Comparison of ENCODE assay signal across 35 cellular contexts in the genomic region with DNA sequence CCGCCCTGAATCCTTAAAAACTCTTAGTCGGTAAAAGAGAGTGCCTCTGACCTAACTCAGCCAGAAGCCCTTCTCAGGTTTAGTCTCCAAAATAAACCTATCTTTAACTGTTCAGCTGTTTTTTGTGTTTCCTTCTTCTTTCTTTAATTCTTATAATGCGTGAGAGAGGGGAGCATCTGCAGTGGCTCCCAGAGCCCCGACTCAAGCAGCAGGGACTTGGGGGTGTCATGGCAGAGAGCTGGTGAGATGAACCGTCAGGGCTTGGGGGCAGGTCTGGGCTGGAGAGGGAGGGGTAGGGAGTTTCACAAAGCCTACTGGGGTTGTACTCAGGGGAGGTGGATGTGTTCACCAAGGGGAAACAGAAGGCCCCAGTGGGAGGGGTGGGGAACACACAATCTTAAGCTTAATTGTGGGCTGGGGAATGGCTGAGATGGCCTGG. TPM values are rescaled to one million over a fixed set of nuclear protein-coding genes. Genes with fewer than 3 reads are reported as not detected.
DNase-seq lines count a peak whose midpoint lies in the region; ATAC-seq and TF ChIP-seq lines count a peak whose summit lies in the region.
"Had no signal": no experiment of that assay in that cellular context is flagged by ENCODE, and none has a peak within 500 bp of the region (broad histone marks: within the 10 kb centered on the region; RNA-seq: fewer than 3 reads in every experiment).

No MANE protein-coding gene starts in this region.

- H3K4me2 ChIP-seq in Loucy (ENCODE audit: low read depth, low read length, poor library complexity, severe bottlenecking), result peak overlapping the region; percentile 94
- H3K4me2 ChIP-seq in trophoblast cell (ENCODE audit: low read length), result no peak overlapping the region
- no peak overlapping the region for H3K4me2 ChIP-seq in neural progenitor cell
- H3K4me2 ChIP-seq: A549 had no signal

- H3K4me1 Mint-ChIP-seq in activated CD8-positive, alpha-beta T cell treated with anti-CD3 and anti-CD28 coated beads, Interleukin-2, amount 10 ng/mL, durations not matched to agents 7 days and 5 days (ENCODE audit: low read depth), result peaks cover 65% of the 10 kb centered on the region
- peaks cover 21% of the 10 kb centered on the region for H3K4me1 Mint-ChIP-seq in activated CD8-positive, alpha-beta T cell treated with anti-CD3 and anti-CD28 coated beads for 36 hours (ENCODE audit: low read depth)
- H3K4me1 Mint-ChIP-seq in endothelial cell (ENCODE audit: unreplicated experiment) (peaks cover 62% of the 10 kb centered on the region), neural progenitor cell (no peaks in the 10 kb centered on the region)

- intact Hi-C loops in activated CD8-positive, alpha-beta T cell treated with anti-CD3 and anti-CD28 coated beads for 36 hours (cut with micrococcal nuclease), result no loop called here

- peak overlapping the region; percentile 32 for H3K14ac ChIP-seq in trophoblast cell (ENCODE audit: low read length)

- no peak overlapping the region for H3K4me3 Mint-ChIP-seq in activated CD8-positive, alpha-beta T cell treated with anti-CD3 and anti-CD28 coated beads, Interleukin-2, amount 10 ng/mL, durations not matched to agents 7 days and 5 days
- no peak overlapping the region for H3K4me3 Mint-ChIP-seq in activated CD8-positive, alpha-beta T cell treated with anti-CD3 and anti-CD28 coated beads for 36 hours
- H3K4me3 Mint-ChIP-seq in endothelial cell (ENCODE audit: unreplicated experiment) (peak overlapping the region; percentile 74), neural progenitor cell (no peak overlapping the region)
- H3K4me3 Mint-ChIP-seq: activated naive CD8-positive, alpha-beta T cell treated with anti-CD3 and anti-CD28 coated beads, Interleukin-2, amount 50 U/mL, for 24 hours; activated T-cell treated with anti-CD3 and anti-CD28 coated beads, Interleukin-2, amount 50 U/mL, for 24 hours; CD4-positive, alpha-beta memory T cell; T-cell had no signal

- CTCF ChIA-PET in activated CD8-positive, alpha-beta T cell treated with anti-CD3 and anti-CD28 coated beads, Interleukin-2, amount 10 ng/mL, durations not matched to agents 7 days and 5 days (lab: Charles Lee), result interaction anchor here (1.2 to 1.3 kb wide), 2 partner anchors 17 to 109 kb away, joined by 3 to 4 read pairs; no protein-coding TSS in a partner anchor
- CTCF ChIA-PET in activated CD8-positive, alpha-beta T cell treated with anti-CD3 and anti-CD28 coated beads for 36 hours (lab: Charles Lee), result interaction anchor here (0.9 to 2.7 kb wide), 4 partner anchors 9 to 127 kb away, joined by 3 to 8 read pairs (median 4); no protein-coding TSS in a partner anchor

- POLR2A ChIA-PET in activated CD8-positive, alpha-beta T cell treated with anti-CD3 and anti-CD28 coated beads, Interleukin-2, amount 10 ng/mL, durations not matched to agents 7 days and 5 days (lab: Charles Lee), result no interaction called here
- POLR2A ChIA-PET in activated CD8-positive, alpha-beta T cell treated with anti-CD3 and anti-CD28 coated beads for 36 hours (lab: Charles Lee), result no interaction called here

- H3K36me3 ChIP-seq in Loucy (ENCODE audit: insufficient read depth, low read length) (no peaks in the 10 kb centered on the region), trophoblast cell (ENCODE audit: control insufficient read depth in 1 of 2, insufficient read depth in 2 of 2, low read length in 2 of 2) (no peaks in the 10 kb centered on the region), neural progenitor cell (no peaks in the 10 kb centered on the region)
- H3K36me3 ChIP-seq: colonic mucosa, left lung, tibial nerve had no signal

- no peaks in the 10 kb centered on the region for H3K9me3 Mint-ChIP-seq in activated CD8-positive, alpha-beta T cell treated with anti-CD3 and anti-CD28 coated beads, Interleukin-2, amount 10 ng/mL, durations not matched to agents 7 days and 5 days (ENCODE audit: insufficient read depth)
- no peaks in the 10 kb centered on the region for H3K9me3 Mint-ChIP-seq in activated CD8-positive, alpha-beta T cell treated with anti-CD3 and anti-CD28 coated beads for 36 hours
- H3K9me3 Mint-ChIP-seq in endothelial cell (ENCODE audit: unreplicated experiment) (no peaks in the 10 kb centered on the region), neural progenitor cell (no peaks in the 10 kb centered on the region)
- H3K9me3 Mint-ChIP-seq: activated naive CD8-positive, alpha-beta T cell treated with anti-CD3 and anti-CD28 coated beads, Interleukin-2, amount 50 U/mL, for 24 hours; activated T-cell treated with anti-CD3 and anti-CD28 coated beads, Interleukin-2, amount 50 U/mL, for 24 hours had no signal

- ATAC-seq in activated CD8-positive, alpha-beta T cell treated with anti-CD3 and anti-CD28 coated beads, Interleukin-2, amount 10 ng/mL, durations not matched to agents 7 days and 5 days, result no peak
- no peak for ATAC-seq in activated CD8-positive, alpha-beta T cell treated with anti-CD3 and anti-CD28 coated beads for 36 hours
- ATAC-seq: A549; activated naive CD8-positive, alpha-beta T cell treated with anti-CD3 and anti-CD28 coated beads, Interleukin-2, amount 50 U/mL, for 24 hours; GM12878; HepG2; left lung; psoas muscle; T-cell had no signal

- no peak overlapping the region for H3K23ac ChIP-seq in trophoblast cell (ENCODE audit: low read length)

- TF ChIP-seq CTCF in activated CD8-positive, alpha-beta T cell treated with anti-CD3 and anti-CD28 coated beads for 36 hours (IDR thresholded peaks at IDR 0.05), result no peak
- TF ChIP-seq CTCF in Loucy (conservative IDR thresholded peaks at IDR 0.05; ENCODE audit: low read length) (no peak), endothelial cell (IDR thresholded peaks at IDR 0.05; ENCODE audit: unreplicated experiment) (no peak), neural progenitor cell (IDR thresholded peaks at IDR 0.05) (no peak)

- no peak overlapping the region for H2BK12ac ChIP-seq in trophoblast cell (ENCODE audit: low read length)

- H3K4me3 ChIP-seq in Loucy (ENCODE audit: low read length, poor library complexity, severe bottlenecking) (peak overlapping the region; percentile 69), trophoblast cell (ENCODE audit: low read depth, low read length) (no peak overlapping the region), neural progenitor cell (no peak overlapping the region)
- H3K4me3 ChIP-seq: A549, colonic mucosa, GM12878, left lung, psoas muscle, tibial nerve had no signal

- peak overlapping the region; percentile 85 for H2BK5ac ChIP-seq in trophoblast cell (ENCODE audit: low read depth, low read length, poor library complexity)

- H2AFZ ChIP-seq in Loucy (ENCODE audit: low read length), result no peak overlapping the region
- no peak overlapping the region for H2AFZ ChIP-seq in trophoblast cell (ENCODE audit: insufficient read depth, low read length, poor library complexity)
- H2AFZ ChIP-seq in neural progenitor cell (replicated peaks), result no peak overlapping the region

- peak overlapping the region; percentile 91 for H4K91ac ChIP-seq in trophoblast cell (ENCODE audit: low read depth, low read length)

- H4K20me1 ChIP-seq in Loucy (ENCODE audit: insufficient read depth, low read length, poor library complexity, severe bottlenecking), result no peaks in the 10 kb centered on the region
- H4K20me1 ChIP-seq in neural progenitor cell (ENCODE audit: low read depth), result no peaks in the 10 kb centered on the region

- H3K4ac ChIP-seq in trophoblast cell (ENCODE audit: low read depth, low read length), result no peak overlapping the region

- DNase-seq in activated CD8-positive, alpha-beta T cell treated with anti-CD3 and anti-CD28 coated beads, Interleukin-2, amount 10 ng/mL, durations not matched to agents 7 days and 5 days, result no peak
- DNase-seq in activated CD8-positive, alpha-beta T cell treated with anti-CD3 and anti-CD28 coated beads for 36 hours, result no peak
- no peak for DNase-seq in endothelial cell (ENCODE audit: low spot score)
- no peak for DNase-seq in trophoblast cell
- DNase-seq in UCSD-AML1 (lab: John Stamatoyannopoulos, UW; ENCODE audit: unreplicated experiment), result no peak
- DNase-seq in neural progenitor cell (ENCODE audit: low spot score), result no peak
- no peak for DNase-seq in NCI-H526 treated with DMSO at 0.1 percent for 48 hours (lab: John Stamatoyannopoulos, UW)
- DNase-seq: activated CD4-positive, alpha-beta T cell treated with anti-CD3 and anti-CD28 coated beads for 1 hour; activated gamma-delta T cell treated with Interleukin-2 at 50 U/mL for 16 hours; activated naive CD8-positive, alpha-beta T cell treated with anti-CD3 and anti-CD28 coated beads, Interleukin-2, amount 50 U/mL, for 24 hours; activated T-cell treated with anti-CD3 and anti-CD28 coated beads, Interleukin-2, amount 50 U/mL, for 24 hours; CD4-positive, alpha-beta memory T cell; colonic mucosa; effector CD8-positive, alpha-beta T cell; left lung; mesendoderm; NCI-H1105 treated with DMSO at 0.1 percent for 48 hours; NCI-H187 treated with DMSO at 0.1 percent for 48 hours; NCI-H2171; psoas muscle; stimulated activated CD4-positive, alpha-beta T cell treated with anti-CD3 and anti-CD28 coated beads, Interleukin-4, amount 100 ng/mL, for 1 hour; T-cell had no signal

- H3K9me2 ChIP-seq in Loucy (replicated peaks; ENCODE audit: low read depth, low read length), result no peaks in the 10 kb centered on the region

- H3K9me3 ChIP-seq in Loucy (ENCODE audit: insufficient read depth, low read depth, low read length) (no peaks in the 10 kb centered on the region), trophoblast cell (ENCODE audit: insufficient read depth, low read depth, low read length) (peaks cover 36% of the 10 kb centered on the region), neural progenitor cell (ENCODE audit: low read depth) (no peaks in the 10 kb centered on the region)
- H3K9me3 ChIP-seq: colonic mucosa, left lung, psoas muscle, tibial nerve had no signal

- H3K9ac ChIP-seq in Loucy (ENCODE audit: low read depth, low read length, poor library complexity, severe bottlenecking) (peak overlapping the region; percentile 47), trophoblast cell (ENCODE audit: low read length) (no peak overlapping the region), neural progenitor cell (no peak overlapping the region)

- no peak overlapping the region for H2AK5ac ChIP-seq in trophoblast cell (ENCODE audit: low read length)

- H2BK120ac ChIP-seq in trophoblast cell (ENCODE audit: insufficient read depth, low read length, poor library complexity), result peak overlapping the region; percentile 33

- H3K4me1 ChIP-seq in Loucy (ENCODE audit: insufficient read depth, low read length, poor library complexity, severe bottlenecking) (peaks cover 71% of the 10 kb centered on the region), trophoblast cell (ENCODE audit: control insufficient read depth in 1 of 2, insufficient read depth in 2 of 2, low read length in 2 of 2) (peaks cover 10 to 11% of the 10 kb centered on the region in 2 experiments), neural progenitor cell (no peaks in the 10 kb centered on the region)
- H3K4me1 ChIP-seq: A549, colonic mucosa, psoas muscle, tibial nerve had no signal

- H3K79me1 ChIP-seq in trophoblast cell (ENCODE audit: low read length), result peaks cover 13% of the 10 kb centered on the region

- no peaks in the 10 kb centered on the region for H3K36me3 Mint-ChIP-seq in activated CD8-positive, alpha-beta T cell treated with anti-CD3 and anti-CD28 coated beads, Interleukin-2, amount 10 ng/mL, durations not matched to agents 7 days and 5 days (ENCODE audit: low read depth)
- no peaks in the 10 kb centered on the region for H3K36me3 Mint-ChIP-seq in activated CD8-positive, alpha-beta T cell treated with anti-CD3 and anti-CD28 coated beads for 36 hours (ENCODE audit: low read depth)
- H3K36me3 Mint-ChIP-seq in endothelial cell (ENCODE audit: low read depth, unreplicated experiment) (no peaks in the 10 kb centered on the region), neural progenitor cell (no peaks in the 10 kb centered on the region)
- H3K36me3 Mint-ChIP-seq: T-cell had no signal

- no peak overlapping the region for H4K8ac ChIP-seq in trophoblast cell (ENCODE audit: low read depth, low read length)

- H3F3A ChIP-seq in Loucy (ENCODE audit: low read depth), result peaks cover 17% of the 10 kb centered on the region
- no peaks in the 10 kb centered on the region for H3F3A ChIP-seq in neural progenitor cell (ENCODE audit: low read depth)

- H3K27me3 ChIP-seq in Loucy (ENCODE audit: insufficient read depth, low read length, poor library complexity, severe bottlenecking) (no peaks in the 10 kb centered on the region), trophoblast cell (ENCODE audit: insufficient read depth, low read length) (no peaks in the 10 kb centered on the region), neural progenitor cell (no peaks in the 10 kb centered on the region)
- H3K27me3 ChIP-seq: colonic mucosa, tibial nerve had no signal

- no peaks in the 10 kb centered on the region for H3K79me2 ChIP-seq in Loucy (ENCODE audit: insufficient read depth, low read length)
- no peaks in the 10 kb centered on the region for H3K79me2 ChIP-seq in trophoblast cell (ENCODE audit: control insufficient read depth, insufficient read depth, low read length, poor library complexity)
- no peaks in the 10 kb centered on the region for H3K79me2 ChIP-seq in neural progenitor cell (ENCODE audit: low read depth)

- no peak overlapping the region for H3K18ac ChIP-seq in trophoblast cell (ENCODE audit: low read length)

- peaks cover 19% of the 10 kb centered on the region for H3K27me3 Mint-ChIP-seq in activated CD8-positive, alpha-beta T cell treated with anti-CD3 and anti-CD28 coated beads, Interleukin-2, amount 10 ng/mL, durations not matched to agents 7 days and 5 days (ENCODE audit: low read depth)
- H3K27me3 Mint-ChIP-seq in activated CD8-positive, alpha-beta T cell treated with anti-CD3 and anti-CD28 coated beads for 36 hours, result peaks cover 46% of the 10 kb centered on the region
- H3K27me3 Mint-ChIP-seq in endothelial cell (ENCODE audit: unreplicated experiment), result peaks cover 22% of the 10 kb centered on the region
- H3K27me3 Mint-ChIP-seq in neural progenitor cell (ENCODE audit: insufficient read depth, low read depth), result peaks cover 6% of the 10 kb centered on the region

- no peak overlapping the region for H4K12ac ChIP-seq in trophoblast cell (ENCODE audit: low read depth, low read length)

- peak overlapping the region; percentile 30 for H3K27ac Mint-ChIP-seq in activated CD8-positive, alpha-beta T cell treated with anti-CD3 and anti-CD28 coated beads, Interleukin-2, amount 10 ng/mL, durations not matched to agents 7 days and 5 days
- H3K27ac Mint-ChIP-seq in activated CD8-positive, alpha-beta T cell treated with anti-CD3 and anti-CD28 coated beads for 36 hours, result no peak overlapping the region
- H3K27ac Mint-ChIP-seq in endothelial cell (ENCODE audit: unreplicated experiment) (peak overlapping the region; percentile 98), neural progenitor cell (no peak overlapping the region)
- H3K27ac Mint-ChIP-seq: activated naive CD8-positive, alpha-beta T cell treated with anti-CD3 and anti-CD28 coated beads, Interleukin-2, amount 50 U/mL, for 24 hours; activated T-cell treated with anti-CD3 and anti-CD28 coated beads, Interleukin-2, amount 50 U/mL, for 24 hours; CD4-positive, alpha-beta memory T cell had no signal

- WGBS in trophoblast cell (ENCODE audit: extremely low coverage, insufficient coverage, insufficient read length), result no CpG with 5 or more reads among the region's 5 CpGs

- H3K27ac ChIP-seq in trophoblast cell (ENCODE audit: low read depth, low read length) (peak overlapping the region; percentile 86), neural progenitor cell (no peak overlapping the region)
- H3K27ac ChIP-seq: A549, colonic mucosa, left lung, psoas muscle, RWPE1, tibial nerve had no signal

RNA-seq across cellular contexts. Expression of a gene that starts 16.8 kb away (rescaled TPM):
- under 1 TPM in 1 of 2 experiments, not detected in 1; 0.29 TPM for total RNA-seq in activated CD8-positive, alpha-beta T cell treated with anti-CD3 and anti-CD28 coated beads, Interleukin-2, amount 10 ng/mL, durations not matched to agents 7 days and 5 days
- not detected for total RNA-seq in activated CD8-positive, alpha-beta T cell treated with anti-CD3 and anti-CD28 coated beads for 36 hours
- not detected for total RNA-seq in endothelial cell (ENCODE audit: unreplicated experiment)
- 22.1 and 24.5 TPM in 2 replicates for polyA plus RNA-seq in trophoblast cell (2013)
- not detected in 2 replicates for total RNA-seq in neural progenitor cell (ENCODE audit: low replicate concordance)
- total RNA-seq: astrocyte; CD4-positive, alpha-beta memory T cell; epithelial cell of proximal tubule; HepG2; M059J; NCI-H460; OCI-LY7; SK-MEL-5 had no signal
- polyA plus RNA-seq: A549, HepG2 had no signal

RNA-seq across cellular contexts. Expression of a gene that starts 22.9 kb away (rescaled TPM):
- 1 to 10 TPM; 8.4 to 9.7 TPM for total RNA-seq in activated CD8-positive, alpha-beta T cell treated with anti-CD3 and anti-CD28 coated beads, Interleukin-2, amount 10 ng/mL, durations not matched to agents 7 days and 5 days
- 1 to 10 TPM; 6.6 to 8.0 TPM for total RNA-seq in activated CD8-positive, alpha-beta T cell treated with anti-CD3 and anti-CD28 coated beads for 36 hours
- 18.3 TPM for total RNA-seq in endothelial cell (ENCODE audit: unreplicated experiment)
- 9.4 and 9.7 TPM in 2 replicates for polyA plus RNA-seq in trophoblast cell (2013)
- total RNA-seq in neural progenitor cell (ENCODE audit: low replicate concordance), result 5.0 and 8.1 TPM in 2 replicates

RNA-seq across cellular contexts. Expression of a gene that starts 46.6 kb away (rescaled TPM):
- under 1 TPM; 0.34 to 0.53 TPM for total RNA-seq in activated CD8-positive, alpha-beta T cell treated with anti-CD3 and anti-CD28 coated beads, Interleukin-2, amount 10 ng/mL, durations not matched to agents 7 days and 5 days
- under 1 TPM; 0.34 to 0.43 TPM for total RNA-seq in activated CD8-positive, alpha-beta T cell treated with anti-CD3 and anti-CD28 coated beads for 36 hours
- total RNA-seq in endothelial cell (ENCODE audit: unreplicated experiment) (not detected), neural progenitor cell (ENCODE audit: low replicate concordance) (not detected in 2 replicates)
- polyA plus RNA-seq in trophoblast cell (2013), result not detected in 2 replicates
- total RNA-seq: astrocyte; cardiac septum; CD4-positive, alpha-beta memory T cell; epithelial cell of proximal tubule; HepG2; M059J; NCI-H460; OCI-LY7; SK-MEL-5; T-cell had no signal
- polyA plus RNA-seq: A549; CD4-positive, alpha-beta memory T cell; HepG2 had no signal

Comparison
In these comparisons a context has a peak if more than half of its experiments do, and no peak if none do; other contexts are left out.
1. H3K27ac Mint-ChIP-seq: peak in activated CD8-positive, alpha-beta T cell treated with anti-CD3 and anti-CD28 coated beads, Interleukin-2, amount 10 ng/mL, durations not matched to agents 7 days and 5 days (single experiment) and endothelial cell (single experiment); none in activated CD8-positive, alpha-beta T cell treated with anti-CD3 and anti-CD28 coated beads for 36 hours (single experiment) and neural progenitor cell (single experiment).